In the genomic region with DNA sequence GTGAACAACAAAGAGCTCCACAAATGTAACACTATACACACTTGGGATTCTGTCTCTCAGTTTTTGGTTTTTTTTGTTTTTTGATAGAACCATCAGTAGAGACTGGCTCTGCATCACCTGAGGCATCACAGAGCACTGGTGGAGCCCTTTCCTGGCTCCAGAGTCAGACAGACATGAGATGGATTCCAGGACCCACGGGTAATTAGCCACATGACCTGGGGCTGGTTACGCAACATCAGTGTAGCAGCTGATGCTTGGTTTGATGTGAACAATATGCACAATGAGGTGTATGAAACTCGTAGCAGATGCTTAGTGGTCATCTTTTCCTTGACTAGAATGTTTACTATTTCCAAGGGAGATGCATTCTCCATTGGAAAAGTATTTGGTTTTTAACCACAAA, we compare ENCODE assay signal across 16 cellular contexts. TPM values are rescaled to one million over a fixed set of nuclear protein-coding genes. Genes with fewer than 3 reads are reported as not detected.
DNase-seq lines count a peak whose midpoint lies in the region; ATAC-seq, FAIRE-seq and TF ChIP-seq lines count a peak whose summit lies in the region.
"Had no signal": no experiment of that assay in that cellular context is flagged by ENCODE, and none has a peak within 500 bp of the region (broad histone marks: within the 10 kb centered on the region; RNA-seq: fewer than 3 reads in every experiment).

No MANE protein-coding gene starts in this region.

- H3K27ac ChIP-seq in breast epithelium (no peak overlapping the region), small intestine (ENCODE audit: low read depth in 1 of 2, low read length in 1 of 2) (no peak overlapping the region), dorsolateral prefrontal cortex (no peak overlapping the region)

- TF ChIP-seq CTCF in MCF 10A (IDR thresholded peaks at IDR 0.05; ENCODE audit: unreplicated experiment) (no peak), breast epithelium (IDR thresholded peaks at IDR 0.05) (no peak), fibroblast of mammary gland (conservative IDR thresholded peaks at IDR 0.05; ENCODE audit: control insufficient read depth, insufficient read depth, low read depth, low read length) (no peak), mesothelial cell of epicardium (IDR thresholded peaks at IDR 0.05; ENCODE audit: unreplicated experiment) (no peak), dorsolateral prefrontal cortex (IDR thresholded peaks at IDR 0.05 in 54 of 56, conservative IDR thresholded peaks at IDR 0.05 in 2 of 56; ENCODE audit: low read depth in 1 of 56, partially characterized antibody in 56 of 56) (no peak)

- H3K27me3 Mint-ChIP-seq in MCF 10A (ENCODE audit: insufficient read depth, unreplicated experiment) = no peaks in the 10 kb centered on the region
- H3K27me3 Mint-ChIP-seq in mesothelial cell of epicardium (ENCODE audit: low read depth) = no peaks in the 10 kb centered on the region

- H3K27me3 ChIP-seq in breast epithelium (no peaks in the 10 kb centered on the region), small intestine (ENCODE audit: control insufficient read depth in 2 of 2, insufficient read depth in 2 of 2, low read length in 2 of 2) (no peaks in the 10 kb centered on the region), dorsolateral prefrontal cortex (peaks cover 0 to 5% (median 0%) of the 10 kb centered on the region in 45 donors)

- H3K9me3 Mint-ChIP-seq in MCF 10A (ENCODE audit: unreplicated experiment) (peaks cover 3% of the 10 kb centered on the region), mesothelial cell of epicardium (peaks cover 2% of the 10 kb centered on the region)

- no peak for FAIRE-seq in small intestine (lab: Jason Lieb, UNC)
- FAIRE-seq: bronchial epithelial cell had no signal

- H3K9me3 ChIP-seq in breast epithelium (no peaks in the 10 kb centered on the region), small intestine (ENCODE audit: control insufficient read depth, low read depth) (no peaks in the 10 kb centered on the region)

- H3K27ac Mint-ChIP-seq in MCF 10A (ENCODE audit: low read depth, unreplicated experiment) (no peak overlapping the region), mesothelial cell of epicardium (no peak overlapping the region)
- H3K27ac Mint-ChIP-seq: stimulated activated memory B cell treated with anti-CD40 and anti-IgM and Interleukin-4, amounts not matched to agents 10 μg/mL and 1 μg/mL and 100 μg/mL, for 72 hours; type B pancreatic cell had no signal

- no peak; the same call in 2 of the 3 replicates for ATAC-seq in SK-N-SH treated with all-trans-retinoic acid at 6 μM for 48 hours
- ATAC-seq: stimulated activated memory B cell treated with anti-CD40 and anti-IgM and Interleukin-4, amounts not matched to agents 10 μg/mL and 1 μg/mL and 100 μg/mL, for 72 hours had no signal

- CTCF ChIA-PET in MCF 10A (lab: Yijun Ruan, JAX) = interaction anchor here (0.6 to 1.4 kb wide), 5 partner anchors 8 to 52 kb away, joined by 3 to 7 read pairs (median 3); no protein-coding TSS in a partner anchor

- intact Hi-C loops in MCF 10A (cut with micrococcal nuclease) (loop anchor here (5.0 kb wide), 3 partner anchors 217 to 1833 kb away; no protein-coding TSS in a partner anchor), breast epithelium (cut with DNase I; ENCODE audit: low total_unique reads) (no loop called here), dorsolateral prefrontal cortex (cut with DNase I) (no loop called here)

- no peak for TF ChIP-seq POLR2A in breast epithelium (IDR thresholded peaks at IDR 0.05)

- no peaks in the 10 kb centered on the region for H3K36me3 Mint-ChIP-seq in MCF 10A (ENCODE audit: insufficient read depth, unreplicated experiment)
- H3K36me3 Mint-ChIP-seq in mesothelial cell of epicardium = peaks cover 2% of the 10 kb centered on the region

- DNase-seq in MCF 10A (ENCODE audit: unreplicated experiment) (peak; percentile 24), breast epithelium (ENCODE audit: low spot score in 2 of 2) (no peak), fibroblast of mammary gland (ENCODE audit: low read depth) (peak; percentile 87), small intestine (peak; percentile 4), DMS153 (lab: John Stamatoyannopoulos, UW) (no peak), mesothelial cell of epicardium (ENCODE audit: low spot score in 2 of 2, unreplicated experiment in 2 of 2) (no peak), dorsolateral prefrontal cortex (no peak)
- DNase-seq: activated CD8-positive, alpha-beta memory T cell treated with anti-CD3 and anti-CD28 coated beads for 24 hours; activated effector memory CD4-positive, alpha-beta T cell treated with Interleukin-2 at 50 U/mL for 16 hours; H7; NCI-H1048 had no signal

- H3K4me1 Mint-ChIP-seq in MCF 10A (ENCODE audit: insufficient read depth, unreplicated experiment) = peaks cover 6% of the 10 kb centered on the region
- peaks cover 38% of the 10 kb centered on the region for H3K4me1 Mint-ChIP-seq in mesothelial cell of epicardium

- H3K4me3 ChIP-seq in breast epithelium = no peak overlapping the region
- H3K4me3 ChIP-seq in fibroblast of mammary gland (ENCODE audit: control insufficient read depth, low read depth, low read length) = no peak overlapping the region
- H3K4me3 ChIP-seq in small intestine (ENCODE audit: low read depth in 1 of 2, low read length in 2 of 2) = no peak overlapping the region
- no peak overlapping the region for H3K4me3 ChIP-seq in dorsolateral prefrontal cortex

- POLR2A ChIA-PET in MCF 10A (lab: Yijun Ruan, JAX) = interaction anchor here (0.9 kb wide), 1 partner anchor 555 kb away, joined by 5 read pairs; no protein-coding TSS in a partner anchor

- no TSS peak for BruUV-seq in MCF 10A (replicated peaks; lab: Mats Ljungman, UMichigan)

- H3K4me3 Mint-ChIP-seq in MCF 10A (ENCODE audit: unreplicated experiment) (no peak overlapping the region), mesothelial cell of epicardium (no peak overlapping the region)
- H3K4me3 Mint-ChIP-seq: stimulated activated memory B cell treated with anti-CD40 and anti-IgM and Interleukin-4, amounts not matched to agents 10 μg/mL and 1 μg/mL and 100 μg/mL, for 72 hours; type B pancreatic cell had no signal

- H3K36me3 ChIP-seq in breast epithelium = no peaks in the 10 kb centered on the region
- H3K36me3 ChIP-seq in small intestine (ENCODE audit: control insufficient read depth in 2 of 2, insufficient read depth in 2 of 2, low read length in 2 of 2) = no peaks in the 10 kb centered on the region

- H3K4me1 ChIP-seq in breast epithelium (no peaks in the 10 kb centered on the region), small intestine (ENCODE audit: control insufficient read depth in 2 of 2, insufficient read depth in 1 of 2, low read depth in 1 of 2, low read length in 1 of 2) (no peaks in the 10 kb centered on the region)

- 38 to 64% (median 41%) methylated on average over 3 of the region's 3 CpGs for WGBS in small intestine, 3 donors

TF ChIP-seq in SK-N-SH treated with all-trans-retinoic acid at 6 μM for 48 hours, 23 proteins besides CTCF, POLR2A, EP300 and RAD21 (continues in another document):
- TF ChIP-seq PPARA (CRISPR knock-in tag; IDR thresholded peaks at IDR 0.05; ENCODE audit: borderline replicate concordance) (no peak), ESRRG (CRISPR knock-in tag; IDR thresholded peaks at IDR 0.05) (no peak), SNAI2 (CRISPR knock-in tag; IDR thresholded peaks at IDR 0.05) (no peak), ZNF70 (CRISPR knock-in tag; IDR thresholded peaks at IDR 0.05) (no peak), ZFP30 (CRISPR knock-in tag; IDR thresholded peaks at IDR 0.05) (no peak), ISL1 (CRISPR knock-in tag; IDR thresholded peaks at IDR 0.05) (peak; percentile 86), OSR1 (CRISPR knock-in tag; IDR thresholded peaks at IDR 0.05) (no peak), ZNF8 (CRISPR knock-in tag; IDR thresholded peaks at IDR 0.05) (no peak), BACH2 (CRISPR knock-in tag; IDR thresholded peaks at IDR 0.05; ENCODE audit: borderline replicate concordance) (no peak), ZC3H10 (CRISPR knock-in tag; IDR thresholded peaks at IDR 0.05) (no peak), ZFP3 (CRISPR knock-in tag; IDR thresholded peaks at IDR 0.05) (peak; percentile 59; the same call in 1 of the 2 replicates), CSDC2 (CRISPR knock-in tag; IDR thresholded peaks at IDR 0.05) (peak; percentile 88; the same call in 1 of the 2 replicates), ZNF565 (CRISPR knock-in tag; conservative IDR thresholded peaks at IDR 0.05; ENCODE audit: low read depth) (no peak), TCF4 (CRISPR knock-in tag; IDR thresholded peaks at IDR 0.05; ENCODE audit: borderline replicate concordance) (peak; percentile 76; the same call in 1 of the 2 replicates), ARNTL (CRISPR knock-in tag; IDR thresholded peaks at IDR 0.05; ENCODE audit: borderline replicate concordance, low read depth) (no peak), RARB (CRISPR knock-in tag; IDR thresholded peaks at IDR 0.05) (no peak), GLIS3 (CRISPR knock-in tag; IDR thresholded peaks at IDR 0.05) (no peak; the same call in 1 of the 2 replicates)
- TF ChIP-seq, protein P1, sequence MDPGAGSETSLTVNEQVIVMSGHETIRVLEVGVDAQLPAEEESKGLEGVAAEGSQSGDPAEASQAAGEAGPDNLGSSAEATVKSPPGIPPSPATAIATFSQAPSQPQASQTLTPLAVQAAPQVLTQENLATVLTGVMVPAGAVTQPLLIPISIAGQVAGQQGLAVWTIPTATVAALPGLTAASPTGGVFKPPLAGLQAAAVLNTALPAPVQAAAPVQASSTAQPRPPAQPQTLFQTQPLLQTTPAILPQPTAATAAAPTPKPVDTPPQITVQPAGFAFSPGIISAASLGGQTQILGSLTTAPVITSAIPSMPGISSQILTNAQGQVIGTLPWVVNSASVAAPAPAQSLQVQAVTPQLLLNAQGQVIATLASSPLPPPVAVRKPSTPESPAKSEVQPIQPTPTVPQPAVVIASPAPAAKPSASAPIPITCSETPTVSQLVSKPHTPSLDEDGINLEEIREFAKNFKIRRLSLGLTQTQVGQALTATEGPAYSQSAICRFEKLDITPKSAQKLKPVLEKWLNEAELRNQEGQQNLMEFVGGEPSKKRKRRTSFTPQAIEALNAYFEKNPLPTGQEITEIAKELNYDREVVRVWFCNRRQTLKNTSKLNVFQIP (CRISPR knock-in tag; IDR thresholded peaks at IDR 0.05; ENCODE audit: borderline replicate concordance, low read depth) = no peak

RNA-seq across cellular contexts. Expression of gene CMPK2, which starts 40.7 kb away (rescaled TPM):
- total RNA-seq in MCF 10A (2022) (0.40 TPM in 1 of 2 replicates, not detected in the other), breast epithelium (1 to 10 TPM; 3.3 to 4.2 (median 4.0) TPM), mesothelial cell of epicardium (4.0 to 4.5 TPM (median 4.0 TPM) in 3 replicates), dorsolateral prefrontal cortex (10 to 100 TPM in 73 of 120 experiments, 1 to 10 TPM in 47; 4.9 to 45.8 (median 10.7) TPM)
- 10 to 100 TPM in 1 of 3 donors, 1 to 10 TPM in 2; 5.5 to 11.0 (median 9.5) TPM for polyA plus RNA-seq in small intestine

RNA-seq across cellular contexts. Expression of gene RSAD2, which starts 52.6 kb away (rescaled TPM):
- 0.09 TPM in 1 of 2 replicates, not detected in the other for total RNA-seq in MCF 10A (2022)
- 1 to 10 TPM in 2 of 3 donors, under 1 TPM in 1; 0.33 to 4.8 (median 2.9) TPM for total RNA-seq in breast epithelium
- 1 to 10 TPM in 2 of 3 donors, under 1 TPM in 1; 0.81 to 2.6 (median 1.1) TPM for polyA plus RNA-seq in small intestine
- total RNA-seq in mesothelial cell of epicardium = 3.7 to 4.4 TPM (median 4.3 TPM) in 3 replicates
- total RNA-seq in dorsolateral prefrontal cortex = 10 to 100 TPM in 27 of 120 experiments, 1 to 10 TPM in 93; 2.4 to 51.2 (median 7.7) TPM
- total RNA-seq: H7, OCI-LY7 had no signal

Comparison
In these comparisons a context has a peak if more than half of its experiments do, and no peak if none do; other contexts are left out.
1. DNase-seq: peak in MCF 10A (single experiment), fibroblast of mammary gland (single experiment) and small intestine (single experiment); none in breast epithelium (0 of 2), DMS153 (single experiment), mesothelial cell of epicardium (0 of 2) and dorsolateral prefrontal cortex (0 of 10).